Comparison of ENCODE assay signal across 22 cellular contexts in the genomic region with DNA sequence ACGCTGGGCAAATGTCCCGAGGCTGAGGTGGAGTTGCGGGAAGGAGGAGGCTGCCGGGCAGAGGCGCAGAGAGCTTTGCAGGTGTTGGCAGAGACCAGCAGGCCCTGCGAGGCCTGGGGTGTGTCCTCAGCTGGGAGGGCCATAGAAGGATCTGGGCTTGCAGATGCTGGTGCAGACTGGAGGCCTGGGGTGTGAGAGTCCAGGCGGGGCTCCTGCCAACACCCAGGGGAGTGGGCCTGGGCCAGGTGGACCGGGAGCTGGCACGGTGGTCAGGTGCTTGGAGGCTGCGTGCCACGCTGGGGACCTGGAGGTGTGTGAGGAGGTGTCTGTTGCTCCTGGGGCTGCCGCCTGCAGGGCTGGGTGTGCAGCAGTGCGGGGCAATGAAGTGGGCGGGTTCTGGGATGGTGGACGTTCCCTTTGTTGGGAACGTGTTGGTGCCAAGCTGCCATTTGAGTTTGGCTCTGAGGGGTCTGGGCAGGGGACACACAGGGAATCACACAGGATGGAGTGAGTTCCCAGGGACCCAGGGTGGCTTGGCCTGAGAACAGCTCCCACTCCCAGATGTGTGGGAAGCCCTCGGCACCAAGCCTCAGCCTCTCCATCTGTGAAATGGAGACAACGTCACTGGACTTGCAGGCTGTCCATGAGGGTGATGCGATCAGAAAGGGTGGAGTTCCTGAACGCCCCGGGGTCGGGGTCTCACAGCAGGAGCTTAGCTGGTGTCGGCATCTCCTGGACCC. TPM values are rescaled to one million over a fixed set of nuclear protein-coding genes. Genes with fewer than 3 reads are reported as not detected.
DNase-seq lines count a peak whose midpoint lies in the region; ATAC-seq and TF ChIP-seq lines count a peak whose summit lies in the region.
"Had no signal": no experiment of that assay in that cellular context is flagged by ENCODE, and none has a peak within 500 bp of the region (broad histone marks: within the 10 kb centered on the region; RNA-seq: fewer than 3 reads in every experiment).

No MANE protein-coding gene starts in this region.

- H3K27ac Mint-ChIP-seq in nephron: peak overlapping the region; percentile 69 to 92 (median 76)
- peak overlapping the region; percentile 55 for H3K27ac Mint-ChIP-seq in type B pancreatic cell
- H3K27ac Mint-ChIP-seq: activated naive CD8-positive, alpha-beta T cell; CD4-positive, alpha-beta T cell; memory B cell had no signal

- H3K36me3 ChIP-seq in heart right ventricle (no peaks in the 10 kb centered on the region), body of pancreas (replicated peaks in 1 of 2; ENCODE audit: insufficient read depth in 1 of 2, low read depth in 2 of 2) (no peaks in the 10 kb centered on the region)
- H3K36me3 ChIP-seq: colonic mucosa had no signal

- no peak for ATAC-seq in Right ventricle myocardium superior (ENCODE audit: poor library complexity)
- ATAC-seq in heart right ventricle: no peak
- ATAC-seq in body of pancreas: no peak
- ATAC-seq in HG03025 (IDR thresholded peaks at IDR 0.05; ENCODE audit: low FRiP score, unreplicated experiment): no peak
- ATAC-seq: PC-3 had no signal

- H3K4me3 Mint-ChIP-seq in nephron (no peak overlapping the region), type B pancreatic cell (peak overlapping the region; percentile 52)
- H3K4me3 Mint-ChIP-seq: activated naive CD8-positive, alpha-beta T cell; CD4-positive, alpha-beta T cell; memory B cell; naive B cell had no signal

- H3K27me3 ChIP-seq in heart right ventricle: no peaks in the 10 kb centered on the region
- no peaks in the 10 kb centered on the region for H3K27me3 ChIP-seq in body of pancreas
- H3K27me3 ChIP-seq: colonic mucosa had no signal

- no peaks in the 10 kb centered on the region for H3K9me3 Mint-ChIP-seq in nephron
- H3K9me3 Mint-ChIP-seq in type B pancreatic cell: no peaks in the 10 kb centered on the region
- H3K9me3 Mint-ChIP-seq: CD4-positive, alpha-beta T cell; memory B cell; naive B cell had no signal

- TF ChIP-seq CTCF in heart right ventricle (IDR thresholded peaks at IDR 0.05) (no peak), body of pancreas (IDR thresholded peaks at IDR 0.05) (no peak), nephron (IDR thresholded peaks at IDR 0.05; ENCODE audit: unreplicated experiment in 3 of 3) (no peak), type B pancreatic cell (conservative IDR thresholded peaks at IDR 0.05) (no peak)

- peaks cover 20% of the 10 kb centered on the region for H3K4me1 Mint-ChIP-seq in nephron
- peaks cover 25% of the 10 kb centered on the region for H3K4me1 Mint-ChIP-seq in type B pancreatic cell (ENCODE audit: unreplicated experiment)

- H3K27ac ChIP-seq in heart right ventricle: no peak overlapping the region
- peak overlapping the region; percentile 84 to 96 (median 94) for H3K27ac ChIP-seq in body of pancreas
- H3K27ac ChIP-seq: colonic mucosa, SK-N-MC had no signal

- no peaks in the 10 kb centered on the region for H3K36me3 Mint-ChIP-seq in nephron (ENCODE audit: low read depth)
- no peaks in the 10 kb centered on the region for H3K36me3 Mint-ChIP-seq in type B pancreatic cell
- H3K36me3 Mint-ChIP-seq: activated naive CD8-positive, alpha-beta T cell; memory B cell; naive B cell had no signal

- WGBS in heart right ventricle, 2 donors: 88 to 94% methylated on average over 23 of the region's 23 CpGs
- WGBS in body of pancreas, 2 donors: 39 to 56% methylated on average over 20 to 22 of the region's 23 CpGs

- TF ChIP-seq POLR2A in body of pancreas (IDR thresholded peaks at IDR 0.05): peak in 2 of 3 donors; percentile 9 to 32

- H3K27me3 Mint-ChIP-seq in nephron (ENCODE audit: low read depth): peaks cover 7% of the 10 kb centered on the region
- peaks cover 3% of the 10 kb centered on the region for H3K27me3 Mint-ChIP-seq in type B pancreatic cell
- H3K27me3 Mint-ChIP-seq: activated naive CD8-positive, alpha-beta T cell; CD4-positive, alpha-beta T cell had no signal

- DNase-seq in Right ventricle myocardium superior: peak; percentile 30
- DNase-seq in heart right ventricle: no peak
- peak in 1 of 4 donors; percentile 36 for DNase-seq in body of pancreas
- no peak for DNase-seq in type B pancreatic cell (ENCODE audit: extremely low spot score, unreplicated experiment)
- no peak for DNase-seq in NCI-H1930 (lab: John Stamatoyannopoulos, UW)
- DNase-seq in DMS79 (lab: John Stamatoyannopoulos, UW): no peak
- DNase-seq: ACHN; activated CD4-positive, CD25-positive, alpha-beta regulatory T cell; activated CD8-positive, alpha-beta memory T cell treated with anti-CD3 and anti-CD28 coated beads for 24 hours; CD4-positive, alpha-beta T cell; colonic mucosa; DMS79 treated with DMSO at 0.1 percent for 48 hours; Kasumi-1; naive B cell; NCI-H1092 treated with DMSO at 0.1 percent for 48 hours; NCI-H82; PC-3 had no signal

- H3K4me1 ChIP-seq in heart right ventricle (peaks cover 0 to 31% (median 12%) of the 10 kb centered on the region in 9 donors), body of pancreas (peaks cover 73% of the 10 kb centered on the region)
- H3K4me1 ChIP-seq: colonic mucosa had no signal

- H3K4me3 ChIP-seq in heart right ventricle (no peak overlapping the region), body of pancreas (no peak overlapping the region)
- H3K4me3 ChIP-seq: colonic mucosa, SK-N-MC had no signal

- no peaks in the 10 kb centered on the region for H3K9me3 ChIP-seq in heart right ventricle
- H3K9me3 ChIP-seq in body of pancreas: no peaks in the 10 kb centered on the region
- H3K9me3 ChIP-seq: colonic mucosa had no signal

- intact Hi-C loops in Right ventricle myocardium superior (cut with DNase I) (no loop called here), heart right ventricle (cut with DNase I) (no loop called here), body of pancreas (cut with DNase I) (loop anchor here (10.0 kb wide), 1 partner anchor 87 kb away; no protein-coding TSS in a partner anchor)

RNA-seq across cellular contexts. Expression of gene POFUT2, which starts 39.9 kb away (rescaled TPM):
- total RNA-seq in Right ventricle myocardium superior (15.3 TPM), heart right ventricle (10 to 100 TPM; 12.7 to 20.4 (median 16.3) TPM), body of pancreas (10 to 100 TPM; 16.3 to 46.1 TPM), type B pancreatic cell (ENCODE audit: low replicate concordance) (42.5 and 52.8 TPM in 2 replicates)
- 10 to 100 TPM; 18.9 to 20.6 TPM for polyA plus RNA-seq in heart right ventricle

Comparison
In these comparisons a context has a peak if more than half of its experiments do, and no peak if none do; other contexts are left out.
1. H3K27ac ChIP-seq: peak in body of pancreas (4 of 4); none in heart right ventricle (0 of 10).